ENCODE assay signal across 7 cellular contexts in genomic region chr14:69151458-69152180, GRCh38.
A peak's percentile ranks its signal among the peaks of the same experiment; 100 is the strongest.
DNase-seq lines count a peak whose midpoint lies in the region; ATAC-seq and TF ChIP-seq lines count a peak whose summit lies in the region.

No MANE protein-coding gene starts in this region.

- DNase-seq in GM13977 (ENCODE audit: low spot score) (peak; percentile 91), NCI-H226 (peak; percentile 24), islet precursor cell (peak; percentile 89)
- peak; percentile 54 for DNase-seq in activated CD4-positive, CD25-positive, alpha-beta regulatory T cell treated with anti-CD3 and anti-CD28 coated beads, Interleukin-2, amount 50 U/mL, for 16 hours (ENCODE audit: low read depth, low spot score)
- peak; percentile 78 for DNase-seq in central memory CD4-positive, alpha-beta T cell
- peak; percentile 56 to 65 (median 58) for DNase-seq in stimulated activated CD4-positive, alpha-beta T cell treated with anti-CD3 and anti-CD28 coated beads, Interleukin-12 subunit alpha, Interleukin-12 subunit beta, amount 100 ng/mL, for 48 hours (ENCODE audit: low read depth in 2 of 3, low spot score in 1 of 3)

- peak; percentile 67 for TF ChIP-seq CTCF in GM13977 (IDR thresholded peaks at IDR 0.05; ENCODE audit: extremely low read depth, insufficient read depth, missing control alignments)

- in situ Hi-C loops in GM13977 (cut with MboI; ENCODE audit: low pct_unique_long_range_greater_than_20kb, low sequenced_read_pairs, unreplicated experiment): no loop called here

- ATAC-seq in HG03045 (IDR thresholded peaks at IDR 0.05; ENCODE audit: unreplicated experiment): peak; percentile 48

Comparison
In these comparisons a context has a peak if more than half of its experiments do, and no peak if none do; other contexts are left out.
1. Peak in every context shown above with its lines: DNase-seq and ATAC-seq.
2. DNase-seq: peak in every context shown above with its lines; median percentile 91 in GM13977; 89 in islet precursor cell; 78 in central memory CD4-positive, alpha-beta T cell; 58 in stimulated activated CD4-positive, alpha-beta T cell treated with anti-CD3 and anti-CD28 coated beads, Interleukin-12 subunit alpha, Interleukin-12 subunit beta, amount 100 ng/mL, for 48 hours; 54 in activated CD4-positive, CD25-positive, alpha-beta regulatory T cell treated with anti-CD3 and anti-CD28 coated beads, Interleukin-2, amount 50 U/mL, for 16 hours; 24 in NCI-H226.